14 cellular contexts compared by ENCODE assay signal in genomic region chr10:79048639-79049550, GRCh38. TPM values are rescaled to one million over a fixed set of nuclear protein-coding genes. Genes with fewer than 3 reads are reported as not detected.
DNase-seq lines count a peak whose midpoint lies in the region; ATAC-seq, FAIRE-seq and TF ChIP-seq lines count a peak whose summit lies in the region.
"Had no signal": no experiment of that assay in that cellular context is flagged by ENCODE, and none has a peak within 500 bp of the region (broad histone marks: within the 10 kb centered on the region; RNA-seq: fewer than 3 reads in every experiment).

No MANE protein-coding gene starts in this region.

- no peaks in the 10 kb centered on the region for H3K9me3 Mint-ChIP-seq in effector memory CD8-positive, alpha-beta T cell
- H3K9me3 Mint-ChIP-seq: immature natural killer cell had no signal

- H3K9me3 ChIP-seq in Loucy (ENCODE audit: insufficient read depth, low read depth, low read length), result no peaks in the 10 kb centered on the region
- H3K9me3 ChIP-seq: body of pancreas, testis had no signal

- H3K4me3 Mint-ChIP-seq in effector memory CD8-positive, alpha-beta T cell, result peak overlapping the region; percentile 68 to 80

- peak overlapping the region; percentile 78 for H3K9ac ChIP-seq in Loucy (ENCODE audit: low read depth, low read length, poor library complexity, severe bottlenecking)

- H3K4me2 ChIP-seq in Loucy (ENCODE audit: low read depth, low read length, poor library complexity, severe bottlenecking), result peak overlapping the region; percentile 82

- no peaks in the 10 kb centered on the region for H3K36me3 Mint-ChIP-seq in effector memory CD8-positive, alpha-beta T cell (ENCODE audit: insufficient read depth)
- H3K36me3 Mint-ChIP-seq: immature natural killer cell had no signal

- FAIRE-seq in GM19239 (lab: Jason Lieb, UNC), result no peak

- no peak overlapping the region for H2AFZ ChIP-seq in Loucy (ENCODE audit: low read length)

- H3K9me2 ChIP-seq in Loucy (replicated peaks; ENCODE audit: low read depth, low read length), result no peaks in the 10 kb centered on the region

- no peaks in the 10 kb centered on the region for H3K36me3 ChIP-seq in Loucy (ENCODE audit: insufficient read depth, low read length)

- no peaks in the 10 kb centered on the region for H4K20me1 ChIP-seq in Loucy (ENCODE audit: insufficient read depth, low read length, poor library complexity, severe bottlenecking)

- DNase-seq in CD1c-positive myeloid dendritic cell (ENCODE audit: extremely low spot score), result peak; percentile 17
- no peak for DNase-seq in effector memory CD8-positive, alpha-beta T cell
- peak; percentile 71 for DNase-seq in posterior vena cava (ENCODE audit: low spot score)
- no peak for DNase-seq in GM19239 (ENCODE audit: insufficient read length, low spot score)
- DNase-seq in midbrain (lab: John Stamatoyannopoulos, UW), result no peak
- no peak for DNase-seq in NCI-H2227 (lab: John Stamatoyannopoulos, UW; ENCODE audit: unreplicated experiment)
- no peak for DNase-seq in RPMI8226
- DNase-seq: COR-L47, NCI-H345, SHP77 treated with DMSO at 0.1 percent for 48 hours, testis had no signal

- TF ChIP-seq CTCF in Loucy (conservative IDR thresholded peaks at IDR 0.05; ENCODE audit: low read length), result no peak

- intact Hi-C loops in posterior vena cava (cut with DNase I), result loop anchor here in 1 of 2 donors (10.0 kb wide), 1 partner anchor 174 kb away; no protein-coding TSS in a partner anchor

- ATAC-seq in effector memory CD8-positive, alpha-beta T cell (replicated peaks), result no peak
- ATAC-seq: body of pancreas had no signal

- H3K4me3 ChIP-seq in Loucy (ENCODE audit: low read length, poor library complexity, severe bottlenecking), result peak overlapping the region; percentile 65
- H3K4me3 ChIP-seq: body of pancreas, testis had no signal

- peaks cover 77% of the 10 kb centered on the region for H3K4me1 ChIP-seq in Loucy (ENCODE audit: insufficient read depth, low read length, poor library complexity, severe bottlenecking)

- peaks cover 9 to 28% of the 10 kb centered on the region in 2 donors for H3K4me1 Mint-ChIP-seq in effector memory CD8-positive, alpha-beta T cell (ENCODE audit: low read depth in 2 of 2)

- 0 out of 2 replicates have a peak, but pooled peaks cover 5% of the 10 kb centered on the region for H3F3A ChIP-seq in Loucy (ENCODE audit: low read depth)

- peak overlapping the region; percentile 35 to 91 for H3K27ac Mint-ChIP-seq in effector memory CD8-positive, alpha-beta T cell

- no peaks in the 10 kb centered on the region for H3K27me3 Mint-ChIP-seq in effector memory CD8-positive, alpha-beta T cell

- no peaks in the 10 kb centered on the region for H3K79me2 ChIP-seq in Loucy (ENCODE audit: insufficient read depth, low read length)

- H3K27me3 ChIP-seq in Loucy (ENCODE audit: insufficient read depth, low read length, poor library complexity, severe bottlenecking), result no peaks in the 10 kb centered on the region
- H3K27me3 ChIP-seq: body of pancreas, testis had no signal

RNA-seq across cellular contexts. Expression of gene ZMIZ1, which starts 19.9 kb away (rescaled TPM):
- 10 to 100 TPM; 61.5 to 62.6 TPM for total RNA-seq in posterior vena cava

Comparison
In these comparisons a context has a peak if more than half of its experiments do, and no peak if none do; other contexts are left out.
1. DNase-seq: peak in CD1c-positive myeloid dendritic cell (single experiment) and posterior vena cava (single experiment); none in effector memory CD8-positive, alpha-beta T cell (0 of 3), GM19239 (single experiment), midbrain (single experiment), NCI-H2227 (single experiment) and RPMI8226 (single experiment).